In genomic region chr7:27235387-27236052, GRCh38 we compare ENCODE assay signal across 8 cellular contexts. TPM values are rescaled to one million over a fixed set of nuclear protein-coding genes. Genes with fewer than 3 reads are reported as not detected.
DNase-seq lines count a peak whose midpoint lies in the region; ATAC-seq, FAIRE-seq and TF ChIP-seq lines count a peak whose summit lies in the region.

No MANE protein-coding gene starts in this region.

- no peak for TF ChIP-seq EP300 in GM12878 (IDR thresholded peaks at IDR 0.05; ENCODE audit: borderline replicate concordance in 1 of 2, control insufficient read depth in 1 of 2, low read depth in 2 of 2, low read length in 2 of 2)

- H3K27ac ChIP-seq in GM12878 (ENCODE audit: control insufficient read depth, insufficient read depth) (no peak overlapping the region), keratinocyte (ENCODE audit: control insufficient read depth, insufficient read depth, low read length) (no peak overlapping the region), stomach smooth muscle (ENCODE audit: low read length) (no peak overlapping the region)

- H3K9me3 ChIP-seq in GM12878 (replicated peaks; ENCODE audit: control insufficient read depth, insufficient read depth, low read length) (no peaks in the 10 kb centered on the region), keratinocyte (ENCODE audit: control insufficient read depth, low read depth, low read length) (no peaks in the 10 kb centered on the region), stomach smooth muscle (ENCODE audit: control insufficient read depth in 2 of 2, low read length in 2 of 2) (no peaks in the 10 kb centered on the region)

- H3K4me3 ChIP-seq in GM12878 = no peak overlapping the region
- H3K4me3 ChIP-seq in keratinocyte (ENCODE audit: control insufficient read depth in 2 of 3, extremely low read depth in 1 of 3, insufficient read depth in 2 of 3, low read depth in 1 of 3, low read length in 3 of 3) = peak overlapping the region; percentile 31 to 54 (median 32)
- peak overlapping the region; percentile 40 to 66 for H3K4me3 ChIP-seq in stomach smooth muscle (ENCODE audit: low read length in 2 of 2)

- H3K36me3 ChIP-seq in GM12878 (ENCODE audit: control insufficient read depth in 2 of 2, insufficient read depth in 2 of 2, low read length in 1 of 2) = no peaks in the 10 kb centered on the region
- no peaks in the 10 kb centered on the region for H3K36me3 ChIP-seq in keratinocyte (ENCODE audit: control insufficient read depth in 2 of 2, extremely low read depth in 1 of 2, insufficient read depth in 2 of 2, low read length in 2 of 2)
- no peaks in the 10 kb centered on the region for H3K36me3 ChIP-seq in stomach smooth muscle (ENCODE audit: control insufficient read depth in 2 of 2, insufficient read depth in 2 of 2, low read length in 2 of 2)

- H3K9ac ChIP-seq in GM12878 (ENCODE audit: control insufficient read depth, insufficient read depth, low read length) (no peak overlapping the region), keratinocyte (ENCODE audit: control insufficient read depth, extremely low read depth, insufficient read depth, low read length) (no peak overlapping the region), stomach smooth muscle (ENCODE audit: low read length in 2 of 2) (no peak overlapping the region)

- RAD21 ChIA-PET in GM12878 (lab: Charles Lee; ENCODE audit: unreplicated experiment) = no interaction called here

- ATAC-seq in GM12878 = no peak
- ATAC-seq in HG03045 (IDR thresholded peaks at IDR 0.05; ENCODE audit: unreplicated experiment) = no peak

- in situ Hi-C loops in GM12878 (cut with MboI) = no loop called here

- FAIRE-seq in GM12878 (lab: Jason Lieb, UNC) = no peak
- FAIRE-seq in keratinocyte (lab: Jason Lieb, UNC) = no peak

- dilution Hi-C loops in keratinocyte (cut with MboI; ENCODE audit: extremely low pct_ligation_motif_present, low sequenced_read_pairs) = no loop called here

- H3K27me3 ChIP-seq in GM12878 (replicated peaks in 1 of 2; ENCODE audit: control insufficient read depth in 2 of 2, insufficient read depth in 2 of 2, low read length in 1 of 2) (peaks cover 3 to 17% of the 10 kb centered on the region in 2 experiments; a peak in 3 of 4 replicates), keratinocyte (ENCODE audit: control insufficient read depth, extremely low read depth, insufficient read depth, low read length) (peaks cover 66% of the 10 kb centered on the region), stomach smooth muscle (ENCODE audit: control insufficient read depth in 1 of 2, insufficient read depth in 2 of 2, low read length in 2 of 2) (peaks cover 48 to 69% of the 10 kb centered on the region in 2 donors)

- H3K4me1 ChIP-seq in GM12878 (ENCODE audit: control insufficient read depth, insufficient read depth, low read length) (no peaks in the 10 kb centered on the region), keratinocyte (ENCODE audit: control insufficient read depth, extremely low read depth, insufficient read depth, low read length) (peaks cover 9% of the 10 kb centered on the region), stomach smooth muscle (ENCODE audit: control insufficient read depth, insufficient read depth, low read length) (peaks cover 14% of the 10 kb centered on the region)

- BruUV-seq in GM12878 (replicated peaks; lab: Mats Ljungman, UMichigan) = no TSS peak

- CTCF ChIA-PET in GM12878 (lab: Yijun Ruan, JAX) = interaction anchor here (0.6 kb wide), 1 partner anchor 540 kb away, joined by 3 read pairs; no protein-coding TSS in a partner anchor

- TF ChIP-seq CTCF in GM12878 (IDR thresholded peaks at IDR 0.05 in 2 of 3, conservative IDR thresholded peaks at IDR 0.05 in 1 of 3; ENCODE audit: control insufficient read depth in 2 of 3, extremely low read depth in 1 of 3, insufficient read depth in 1 of 3, low read depth in 3 of 3, low read length in 3 of 3) (peak in 1 of 3 experiments; percentile 15; a peak in 1 of 6 replicates), keratinocyte (optimal IDR thresholded peaks at IDR 0.05 in 1 of 3, IDR thresholded peaks at IDR 0.05 in 1 of 3, conservative IDR thresholded peaks at IDR 0.05 in 1 of 3; ENCODE audit: extremely low read depth in 1 of 3, insufficient read depth in 2 of 3, low read length in 3 of 3) (peak in 1 of 3 experiments; percentile 64)

- H4K20me1 ChIP-seq in GM12878 (ENCODE audit: control insufficient read depth, insufficient read depth) (no peaks in the 10 kb centered on the region), keratinocyte (ENCODE audit: control insufficient read depth, extremely low read depth, insufficient read depth, low read length) (peaks cover under 1% of the 10 kb centered on the region)

- H3K4me2 ChIP-seq in GM12878 (ENCODE audit: control insufficient read depth, insufficient read depth) (no peak overlapping the region), keratinocyte (ENCODE audit: control insufficient read depth, extremely low read depth, insufficient read depth, low read depth, low read length) (peak overlapping the region; percentile 71)

- intact Hi-C loops in GM12878 (cut with micrococcal nuclease; ENCODE audit: unreplicated experiment) = no loop called here

- peak; percentile 15; the same call in 1 of the 2 replicates for TF ChIP-seq RAD21 in GM12878 (IDR thresholded peaks at IDR 0.05; ENCODE audit: insufficient read depth, low read depth, low read length)

- 35% methylated on average over 40 of the region's 54 CpGs for WGBS in GM12878 (ENCODE audit: insufficient coverage, insufficient replicate concordance, low lambda C conversion rate, missing lambda C conversion rate)

- POLR2A ChIA-PET in GM12878 (lab: Charles Lee) = interaction anchor here (0.5 kb wide), 1 partner anchor 327 kb away, joined by 3 read pairs; no protein-coding TSS in a partner anchor

- DNase-seq in NCI-H510A treated with DMSO at 0.1 percent for 48 hours (lab: John Stamatoyannopoulos, UW) (peak; percentile 18), NCI-H510A (lab: John Stamatoyannopoulos, UW) (no peak), NCI-H1105 treated with DMSO at 0.1 percent for 48 hours (lab: John Stamatoyannopoulos, UW) (peak; percentile 63), GM12878 (ENCODE audit: low read depth, low spot score) (no peak), keratinocyte (ENCODE audit: low read depth, low spot score) (no peak), inferior parietal cortex (ENCODE audit: extremely low spot score) (no peak)

- peak; percentile 23; the same call in 1 of the 2 replicates for TF ChIP-seq POLR2A in GM12878 (IDR thresholded peaks at IDR 0.05; ENCODE audit: low read depth, low read length)

- no peak overlapping the region for H2AFZ ChIP-seq in GM12878 (ENCODE audit: control insufficient read depth, low read depth, low read length)
- H2AFZ ChIP-seq in keratinocyte (ENCODE audit: control insufficient read depth, low read length) = peak overlapping the region; percentile 16

- SMC1A ChIA-PET in GM12878 (lab: Charles Lee; ENCODE audit: uncharacterized antibody, unreplicated experiment) = no interaction called here

- H3K9me1 ChIP-seq in keratinocyte (ENCODE audit: control insufficient read depth, extremely low read depth, insufficient read depth, low read length) = no peaks in the 10 kb centered on the region

- H3K79me2 ChIP-seq in GM12878 (ENCODE audit: control insufficient read depth, insufficient read depth, low read length) (no peaks in the 10 kb centered on the region), keratinocyte (ENCODE audit: control insufficient read depth, insufficient read depth, low read length) (no peaks in the 10 kb centered on the region)

RNA-seq across cellular contexts. Expression of gene EVX1, which starts 7.1 kb away (rescaled TPM):
- not detected in 2 replicates for total RNA-seq in GM12878 (2013; cell fraction: nucleolus; rRNA removed)
- total RNA-seq in GM12878 (2014; rRNA removed) = not detected in 2 replicates
- total RNA-seq in GM12878 (2014; rRNA removed; fragmentation: Illumina TruSeq; extraction: Trizol) = not detected in 2 replicates
- total RNA-seq in GM12878 (2021) = not detected in 2 replicates
- not detected for polyA plus RNA-seq in GM12878 (2011; ENCODE audit: low read depth)
- not detected in 2 replicates for polyA plus RNA-seq in GM12878 (2011; rRNA removed)
- not detected in 2 replicates for polyA plus RNA-seq in GM12878 (2011; cell fraction: cytosol; rRNA removed)
- polyA plus RNA-seq in GM12878 (2011; cell fraction: nucleus; rRNA removed) = not detected in 2 replicates
- not detected in 2 replicates for polyA plus RNA-seq in GM12878 (2012)
- polyA plus RNA-seq in GM12878 (2014; fragmentation: Illumina TruSeq; extraction: Trizol) = not detected in 2 replicates
- not detected for polyA plus RNA-seq in GM12878 (2014; fragmentation: Nextera tagmentation; extraction: Ambion mirVana)
- not detected in 2 replicates for polyA plus RNA-seq in GM12878 (2014; rRNA removed)
- polyA plus RNA-seq in GM12878 (2016; fragmentation: Nextera tagmentation; extraction: Ambion mirVana) = not detected
- polyA minus RNA-seq in GM12878 (2011; rRNA and poly(A)+ RNA removed) = not detected in 2 replicates
- not detected in 2 replicates for polyA minus RNA-seq in GM12878 (2011; cell fraction: cytosol; rRNA and poly(A)+ RNA removed)
- polyA minus RNA-seq in GM12878 (2011; cell fraction: nucleus; rRNA and poly(A)+ RNA removed) = not detected in 2 replicates
- polyA plus RNA-seq in keratinocyte = not detected in 3 replicates
- polyA plus RNA-seq in keratinocyte (2011; ENCODE audit: low read depth) = not detected
- polyA plus RNA-seq in keratinocyte (2011; cell fraction: cytosol; rRNA removed) = not detected in 2 replicates
- polyA plus RNA-seq in keratinocyte (2011; cell fraction: nucleus; rRNA removed) = not detected in 2 replicates
- not detected in 2 replicates for polyA plus RNA-seq in keratinocyte (2012; ENCODE audit: low replicate concordance)
- polyA minus RNA-seq in keratinocyte = not detected in 3 replicates
- not detected for polyA minus RNA-seq in keratinocyte (2011; cell fraction: cytosol; rRNA and poly(A)+ RNA removed)
- not detected in 2 replicates for polyA minus RNA-seq in keratinocyte (2011; cell fraction: nucleus; rRNA and poly(A)+ RNA removed)

RNA-seq across cellular contexts. Expression of gene HOXA13, which starts 35.6 kb away (rescaled TPM):
- not detected in 2 replicates for total RNA-seq in GM12878 (2013; cell fraction: nucleolus; rRNA removed)
- not detected in 2 replicates for total RNA-seq in GM12878 (2014; rRNA removed)
- total RNA-seq in GM12878 (2014; rRNA removed; fragmentation: Illumina TruSeq; extraction: Trizol) = not detected in 2 replicates
- total RNA-seq in GM12878 (2021) = not detected in 2 replicates
- not detected for polyA plus RNA-seq in GM12878 (2011; ENCODE audit: low read depth)
- not detected in 2 replicates for polyA plus RNA-seq in GM12878 (2011; rRNA removed)
- polyA plus RNA-seq in GM12878 (2011; cell fraction: cytosol; rRNA removed) = not detected in 2 replicates
- polyA plus RNA-seq in GM12878 (2011; cell fraction: nucleus; rRNA removed) = not detected in 2 replicates
- not detected in 2 replicates for polyA plus RNA-seq in GM12878 (2012)
- polyA plus RNA-seq in GM12878 (2014; fragmentation: Illumina TruSeq; extraction: Trizol) = not detected in 2 replicates
- not detected for polyA plus RNA-seq in GM12878 (2014; fragmentation: Nextera tagmentation; extraction: Ambion mirVana)
- polyA plus RNA-seq in GM12878 (2014; rRNA removed) = not detected in 2 replicates
- polyA plus RNA-seq in GM12878 (2016; fragmentation: Nextera tagmentation; extraction: Ambion mirVana) = not detected
- not detected in 2 replicates for polyA minus RNA-seq in GM12878 (2011; rRNA and poly(A)+ RNA removed)
- not detected in 2 replicates for polyA minus RNA-seq in GM12878 (2011; cell fraction: cytosol; rRNA and poly(A)+ RNA removed)
- polyA minus RNA-seq in GM12878 (2011; cell fraction: nucleus; rRNA and poly(A)+ RNA removed) = not detected in 2 replicates
- polyA plus RNA-seq in keratinocyte = not detected in 3 replicates
- not detected for polyA plus RNA-seq in keratinocyte (2011; ENCODE audit: low read depth)
- not detected in 2 replicates for polyA plus RNA-seq in keratinocyte (2011; cell fraction: cytosol; rRNA removed)
- polyA plus RNA-seq in keratinocyte (2011; cell fraction: nucleus; rRNA removed) = not detected in 2 replicates
- polyA plus RNA-seq in keratinocyte (2012; ENCODE audit: low replicate concordance) = not detected in 2 replicates
- not detected in 3 replicates for polyA minus RNA-seq in keratinocyte
- not detected for polyA minus RNA-seq in keratinocyte (2011; cell fraction: cytosol; rRNA and poly(A)+ RNA removed)
- not detected in 2 replicates for polyA minus RNA-seq in keratinocyte (2011; cell fraction: nucleus; rRNA and poly(A)+ RNA removed)

RNA-seq across cellular contexts. Expression of gene HOXA11, which starts 50.5 kb away (rescaled TPM):
- not detected in 2 replicates for total RNA-seq in GM12878 (2013; cell fraction: nucleolus; rRNA removed)
- total RNA-seq in GM12878 (2014; rRNA removed) (not detected in 2 replicates), GM12878 (2014; rRNA removed; fragmentation: Illumina TruSeq; extraction: Trizol) (not detected in 2 replicates), GM12878 (2021) (not detected in 2 replicates)
- not detected for polyA plus RNA-seq in GM12878 (2011; ENCODE audit: low read depth)
- polyA plus RNA-seq in GM12878 (2011; rRNA removed) (not detected in 2 replicates), GM12878 (2014; fragmentation: Illumina TruSeq; extraction: Trizol) (not detected in 2 replicates), GM12878 (2014; fragmentation: Nextera tagmentation; extraction: Ambion mirVana) (not detected), GM12878 (2014; rRNA removed) (not detected in 2 replicates), GM12878 (2016; fragmentation: Nextera tagmentation; extraction: Ambion mirVana) (not detected), keratinocyte (0.07 to 0.18 TPM (median 0.14 TPM) in 3 replicates)
- polyA plus RNA-seq in GM12878 (2011; cell fraction: cytosol; rRNA removed) = 0.03 TPM in 1 of 2 replicates, not detected in the other
- polyA plus RNA-seq in GM12878 (2011; cell fraction: nucleus; rRNA removed) = not detected in 2 replicates
- polyA plus RNA-seq in GM12878 (2012) = not detected in 2 replicates
- polyA minus RNA-seq in GM12878 (2011; rRNA and poly(A)+ RNA removed) = not detected in 2 replicates
- not detected in 2 replicates for polyA minus RNA-seq in GM12878 (2011; cell fraction: cytosol; rRNA and poly(A)+ RNA removed)
- polyA minus RNA-seq in GM12878 (2011; cell fraction: nucleus; rRNA and poly(A)+ RNA removed) = not detected in 2 replicates
- not detected for polyA plus RNA-seq in keratinocyte (2011; ENCODE audit: low read depth)
- 0.17 and 0.19 TPM in 2 replicates for polyA plus RNA-seq in keratinocyte (2011; cell fraction: cytosol; rRNA removed)
- 0.13 TPM in 2 replicates for polyA plus RNA-seq in keratinocyte (2011; cell fraction: nucleus; rRNA removed)
- polyA plus RNA-seq in keratinocyte (2012; ENCODE audit: low replicate concordance) = 0.16 and 0.27 TPM in 2 replicates
- not detected in 3 replicates for polyA minus RNA-seq in keratinocyte
- not detected for polyA minus RNA-seq in keratinocyte (2011; cell fraction: cytosol; rRNA and poly(A)+ RNA removed)
- polyA minus RNA-seq in keratinocyte (2011; cell fraction: nucleus; rRNA and poly(A)+ RNA removed) = not detected in 2 replicates

Comparison
In these comparisons a context has a peak if more than half of its experiments do, and no peak if none do; other contexts are left out.
1. DNase-seq: peak in NCI-H510A treated with DMSO at 0.1 percent for 48 hours (single experiment) and NCI-H1105 treated with DMSO at 0.1 percent for 48 hours (single experiment); none in NCI-H510A (single experiment), GM12878 (single experiment), keratinocyte (single experiment) and inferior parietal cortex (single experiment).